In the genomic region with DNA sequence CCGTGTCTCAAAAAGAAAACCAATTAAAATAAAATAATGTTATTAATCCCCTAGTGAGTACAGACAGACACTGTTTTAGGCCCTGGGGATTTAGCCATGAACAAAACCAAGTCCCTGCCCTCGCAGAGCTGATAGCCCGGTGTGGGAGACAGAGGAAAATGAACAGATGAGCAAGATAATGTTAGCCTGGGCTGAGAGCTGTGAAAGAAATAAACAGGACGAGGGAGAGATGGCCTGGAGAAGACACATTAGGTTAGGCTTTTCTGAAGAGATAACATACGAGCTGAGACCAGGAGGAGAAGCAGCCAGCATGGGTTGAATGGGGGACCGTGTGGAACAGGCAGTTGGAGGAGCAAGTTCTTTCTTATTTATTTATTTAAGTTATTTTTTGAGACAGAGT, we compare ENCODE assay signal across 1 cellular context.
A peak's percentile ranks its signal among the peaks of the same experiment; 100 is the strongest.
TF ChIP-seq lines count a peak whose summit lies in the region.

No MANE protein-coding gene starts in this region.

TF ChIP-seq in GM12878, 131 proteins besides CTCF, POLR2A, EP300 and RAD21:
- TF ChIP-seq POLR2AphosphoS5 (IDR thresholded peaks at IDR 0.05; ENCODE audit: low read length) (peak; percentile 39; the same call in 1 of the 2 replicates), CEBPB (IDR thresholded peaks at IDR 0.05; ENCODE audit: borderline replicate concordance in 1 of 2, low read depth in 2 of 2, low read length in 2 of 2) (no peak)
